ENCODE assay signal across 1 cellular context in genomic region chr10:11950325-11951018, GRCh38.
TF ChIP-seq lines count a peak whose summit lies in the region.

No MANE protein-coding gene starts in this region.

TF ChIP-seq in HepG2, 621 proteins besides CTCF, POLR2A, EP300 and RAD21 (continued from another document and continues in another):
- TF ChIP-seq ZNF800 (CRISPR knock-in tag; IDR thresholded peaks at IDR 0.05) = no peak
- TF ChIP-seq CREB3 (CRISPR knock-in tag; IDR thresholded peaks at IDR 0.05) = no peak
- TF ChIP-seq MTA3 (CRISPR knock-in tag; IDR thresholded peaks at IDR 0.05) = no peak
- TF ChIP-seq ZZZ3 (CRISPR knock-in tag; IDR thresholded peaks at IDR 0.05; ENCODE audit: borderline replicate concordance) = no peak
- TF ChIP-seq SOX13 (IDR thresholded peaks at IDR 0.05) = peak; percentile 71
- peak in 1 of 2 experiments; percentile 98; a peak in 2 of 4 replicates for TF ChIP-seq SOX13 (CRISPR knock-in tag; conservative IDR thresholded peaks at IDR 0.05 in 1 of 2, IDR thresholded peaks at IDR 0.05 in 1 of 2)
- TF ChIP-seq THAP11 (CRISPR knock-in tag; IDR thresholded peaks at IDR 0.05) = peak; percentile 56
- TF ChIP-seq ZNF740 (CRISPR knock-in tag; IDR thresholded peaks at IDR 0.05) = no peak
- TF ChIP-seq ZBTB8A (CRISPR knock-in tag; IDR thresholded peaks at IDR 0.05; ENCODE audit: borderline replicate concordance, low read depth) = no peak
- no peak for TF ChIP-seq MTF2 (CRISPR knock-in tag; IDR thresholded peaks at IDR 0.05; ENCODE audit: borderline replicate concordance)
- TF ChIP-seq ZNF276 (CRISPR knock-in tag; IDR thresholded peaks at IDR 0.05; ENCODE audit: low read depth) = no peak
- TF ChIP-seq ZNF513 (CRISPR knock-in tag; conservative IDR thresholded peaks at IDR 0.05) = no peak
- TF ChIP-seq ATRX (CRISPR knock-in tag; IDR thresholded peaks at IDR 0.05; ENCODE audit: borderline replicate concordance) = no peak
- peak; percentile 67 for TF ChIP-seq HNF4G (IDR thresholded peaks at IDR 0.05; ENCODE audit: borderline replicate concordance, low read depth, low read length)
- peak; percentile 31; the same call in 1 of the 2 replicates for TF ChIP-seq HNF4G (CRISPR knock-in tag; IDR thresholded peaks at IDR 0.05; ENCODE audit: borderline replicate concordance, low read depth)
- no peak for TF ChIP-seq ZNF460 (CRISPR knock-in tag; IDR thresholded peaks at IDR 0.05; ENCODE audit: borderline replicate concordance)
- TF ChIP-seq FOXA1 (IDR thresholded peaks at IDR 0.05) = no peak
- TF ChIP-seq FOXA1 (CRISPR knock-in tag; IDR thresholded peaks at IDR 0.05) = peak; percentile 35; the same call in 1 of the 2 replicates
- TF ChIP-seq CBFB (CRISPR knock-in tag; IDR thresholded peaks at IDR 0.05) = no peak
- TF ChIP-seq ZNF724P (CRISPR knock-in tag; IDR thresholded peaks at IDR 0.05; ENCODE audit: borderline replicate concordance) = no peak
- no peak for TF ChIP-seq STAG1 (CRISPR knock-in tag; IDR thresholded peaks at IDR 0.05)
- no peak for TF ChIP-seq BRD4 (CRISPR knock-in tag; IDR thresholded peaks at IDR 0.05)
- no peak for TF ChIP-seq AGO1 (IDR thresholded peaks at IDR 0.05; ENCODE audit: low read depth, low read length, poor library complexity, severe bottlenecking)
- TF ChIP-seq BORCS8-MEF2B (CRISPR knock-in tag; IDR thresholded peaks at IDR 0.05) = no peak
- peak; percentile 88 for TF ChIP-seq FOXA3 (CRISPR knock-in tag; IDR thresholded peaks at IDR 0.05)
- no peak for TF ChIP-seq ZNF138 (CRISPR knock-in tag; IDR thresholded peaks at IDR 0.05; ENCODE audit: low read depth)
- TF ChIP-seq KLF11 (CRISPR knock-in tag; IDR thresholded peaks at IDR 0.05) = no peak
- no peak for TF ChIP-seq MAFG (CRISPR knock-in tag; IDR thresholded peaks at IDR 0.05)
- peak; percentile 63; the same call in 1 of the 2 replicates for TF ChIP-seq IRF2 (CRISPR knock-in tag; IDR thresholded peaks at IDR 0.05)
- no peak for TF ChIP-seq THAP9 (CRISPR knock-in tag; IDR thresholded peaks at IDR 0.05; ENCODE audit: borderline replicate concordance)
- TF ChIP-seq SP140L (CRISPR knock-in tag; IDR thresholded peaks at IDR 0.05; ENCODE audit: borderline replicate concordance) = no peak
- TF ChIP-seq ZC3H4 (CRISPR knock-in tag; IDR thresholded peaks at IDR 0.05; ENCODE audit: borderline replicate concordance) = no peak
- peak; percentile 100 for TF ChIP-seq MEF2D (CRISPR knock-in tag; IDR thresholded peaks at IDR 0.05)
- TF ChIP-seq NCOA2 (CRISPR knock-in tag; IDR thresholded peaks at IDR 0.05) = peak; percentile 91
- no peak for TF ChIP-seq ZNF333 (CRISPR knock-in tag; IDR thresholded peaks at IDR 0.05; ENCODE audit: borderline replicate concordance)
- TF ChIP-seq IKZF5 (CRISPR knock-in tag; IDR thresholded peaks at IDR 0.05) = 0 out of 2 replicates have a peak, but pooled peaks have one; percentile 44
- TF ChIP-seq ZNF205 (CRISPR knock-in tag; IDR thresholded peaks at IDR 0.05) = no peak
- peak; percentile 97 for TF ChIP-seq ELF3 (CRISPR knock-in tag; IDR thresholded peaks at IDR 0.05)
- TF ChIP-seq ZNF580 (CRISPR knock-in tag; IDR thresholded peaks at IDR 0.05; ENCODE audit: borderline replicate concordance, low read depth) = no peak
- TF ChIP-seq NBN (conservative IDR thresholded peaks at IDR 0.05) = no peak
- no peak for TF ChIP-seq ZNF318 (CRISPR knock-in tag; IDR thresholded peaks at IDR 0.05)
- no peak for TF ChIP-seq ZNF24 (IDR thresholded peaks at IDR 0.05)
- TF ChIP-seq HOXD1 (CRISPR knock-in tag; IDR thresholded peaks at IDR 0.05) = no peak
- TF ChIP-seq SALL2 (CRISPR knock-in tag; IDR thresholded peaks at IDR 0.05) = no peak
- TF ChIP-seq CEBPG (CRISPR knock-in tag; IDR thresholded peaks at IDR 0.05) = peak; percentile 2; the same call in 1 of the 2 replicates
- no peak for TF ChIP-seq TOPORS (CRISPR knock-in tag; IDR thresholded peaks at IDR 0.05)
- TF ChIP-seq ZNF329 (CRISPR knock-in tag; IDR thresholded peaks at IDR 0.05; ENCODE audit: low read depth) = no peak
